In genomic region chr5:68141494-68141893, GRCh38 we compare ENCODE assay signal across 8 cellular contexts.
A peak's percentile ranks its signal among the peaks of the same experiment; 100 is the strongest.
DNase-seq lines count a peak whose midpoint lies in the region; ATAC-seq and TF ChIP-seq lines count a peak whose summit lies in the region.

No MANE protein-coding gene starts in this region.

- BruUV-seq in Calu3 (replicated peaks; lab: Mats Ljungman, UMichigan), result no TSS peak

- ATAC-seq in GM19468 (IDR thresholded peaks at IDR 0.05; ENCODE audit: extremely low read depth, unreplicated experiment) (peak; percentile 10), HG03558 (IDR thresholded peaks at IDR 0.05; ENCODE audit: extremely low read depth, unreplicated experiment) (peak; percentile 44)

- H3K4me1 Mint-ChIP-seq in Calu3 (ENCODE audit: low read depth, unreplicated experiment), result peaks cover 13% of the 10 kb centered on the region

- no peak for TF ChIP-seq CTCF in Calu3 (IDR thresholded peaks at IDR 0.05; ENCODE audit: unreplicated experiment)

- CTCF ChIA-PET in Calu3 (lab: Charles Lee), result no interaction called here

- H3K9me3 Mint-ChIP-seq in Calu3 (ENCODE audit: low read depth, unreplicated experiment), result no peaks in the 10 kb centered on the region

- intact Hi-C loops in Calu3 (cut with micrococcal nuclease; ENCODE audit: unreplicated experiment), result no loop called here

- no peak overlapping the region for H3K27ac Mint-ChIP-seq in Calu3 (ENCODE audit: unreplicated experiment)

- no peaks in the 10 kb centered on the region for H3K27me3 Mint-ChIP-seq in Calu3 (ENCODE audit: unreplicated experiment)

- DNase-seq in Calu3 (peak; percentile 8), hepatic stellate cell (ENCODE audit: low spot score) (peak; percentile 15), DMS79 treated with DMSO at 0.1 percent for 48 hours (lab: John Stamatoyannopoulos, UW) (no peak), GF-D8 (lab: John Stamatoyannopoulos, UW) (no peak), NCI-H2196 (lab: John Stamatoyannopoulos, UW; ENCODE audit: unreplicated experiment) (no peak), amygdala (lab: John Stamatoyannopoulos, UW) (no peak)

- no peak overlapping the region for H3K4me3 Mint-ChIP-seq in Calu3 (ENCODE audit: low read depth, unreplicated experiment)

- no peaks in the 10 kb centered on the region for H3K36me3 Mint-ChIP-seq in Calu3 (ENCODE audit: insufficient read depth, unreplicated experiment)

Comparison
In these comparisons a context has a peak if more than half of its experiments do, and no peak if none do; other contexts are left out.
1. DNase-seq: peak in Calu3 (single experiment) and hepatic stellate cell (single experiment); none in DMS79 treated with DMSO at 0.1 percent for 48 hours (single experiment), GF-D8 (single experiment), NCI-H2196 (single experiment) and amygdala (0 of 56).